1 cellular context compared by ENCODE assay signal in the genomic region with DNA sequence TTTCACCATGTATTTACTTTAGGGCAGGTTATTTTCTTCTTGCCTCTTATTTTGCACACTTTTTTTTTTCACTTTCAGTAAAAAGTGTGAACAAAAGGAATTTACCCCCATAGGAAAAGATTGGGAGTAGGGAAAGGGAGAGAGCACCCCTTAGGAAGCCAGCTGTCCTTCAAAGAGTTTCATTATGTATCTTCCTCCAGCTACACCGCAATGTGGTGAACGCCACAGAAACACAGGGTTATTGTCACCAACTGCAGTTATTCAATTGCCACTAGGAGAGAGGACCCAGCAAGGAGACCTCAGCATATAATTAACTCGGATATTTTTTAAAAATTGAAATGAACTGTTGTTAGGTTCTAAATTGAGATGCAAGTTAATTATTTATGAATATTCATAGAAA.
TF ChIP-seq lines count a peak whose summit lies in the region.

No MANE protein-coding gene starts in this region.

TF ChIP-seq in GM12878, 131 proteins besides CTCF, POLR2A, EP300 and RAD21 (continued from another document):
- TF ChIP-seq, protein P1, sequence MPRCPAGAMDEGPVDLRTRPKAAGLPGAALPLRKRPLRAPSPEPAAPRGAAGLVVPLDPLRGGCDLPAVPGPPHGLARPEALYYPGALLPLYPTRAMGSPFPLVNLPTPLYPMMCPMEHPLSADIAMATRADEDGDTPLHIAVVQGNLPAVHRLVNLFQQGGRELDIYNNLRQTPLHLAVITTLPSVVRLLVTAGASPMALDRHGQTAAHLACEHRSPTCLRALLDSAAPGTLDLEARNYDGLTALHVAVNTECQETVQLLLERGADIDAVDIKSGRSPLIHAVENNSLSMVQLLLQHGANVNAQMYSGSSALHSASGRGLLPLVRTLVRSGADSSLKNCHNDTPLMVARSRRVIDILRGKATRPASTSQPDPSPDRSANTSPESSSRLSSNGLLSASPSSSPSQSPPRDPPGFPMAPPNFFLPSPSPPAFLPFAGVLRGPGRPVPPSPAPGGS (IDR thresholded peaks at IDR 0.05; ENCODE audit: borderline replicate concordance, insufficient read depth, low read depth, low read length, poor library complexity, severe bottlenecking): no peak
- TF ChIP-seq RAD51 (IDR thresholded peaks at IDR 0.05) (no peak), CEBPB (IDR thresholded peaks at IDR 0.05; ENCODE audit: borderline replicate concordance in 1 of 2, low read depth in 2 of 2, low read length in 2 of 2) (no peak), SMARCA5 (IDR thresholded peaks at IDR 0.05) (no peak), JUNB (IDR thresholded peaks at IDR 0.05) (peak; percentile 52), MYC (IDR thresholded peaks at IDR 0.05; ENCODE audit: insufficient read depth, insufficient read length, insufficient replicate concordance, low read length, severe bottlenecking) (no peak), YY1 (IDR thresholded peaks at IDR 0.05; ENCODE audit: low read depth, low read length) (no peak), EED (IDR thresholded peaks at IDR 0.05; ENCODE audit: low read depth) (peak; percentile 90), PAX8 (IDR thresholded peaks at IDR 0.05) (no peak), KDM1A (IDR thresholded peaks at IDR 0.05; ENCODE audit: borderline replicate concordance) (no peak), ESRRA (IDR thresholded peaks at IDR 0.05; ENCODE audit: low read length) (no peak), SIN3A (IDR thresholded peaks at IDR 0.05; ENCODE audit: low read depth, low read length) (no peak), SUZ12 (IDR thresholded peaks at IDR 0.05; ENCODE audit: unreplicated experiment) (no peak), PAX5 (IDR thresholded peaks at IDR 0.05; ENCODE audit: borderline replicate concordance, low read depth, low read length) (no peak), DPF2 (IDR thresholded peaks at IDR 0.05) (peak; percentile 67), TCF3 (IDR thresholded peaks at IDR 0.05; ENCODE audit: borderline replicate concordance, insufficient read depth, low read depth, low read length) (no peak), SPI1 (IDR thresholded peaks at IDR 0.05; ENCODE audit: borderline replicate concordance, insufficient read depth, low read depth, low read length) (no peak), FOS (IDR thresholded peaks at IDR 0.05; ENCODE audit: borderline replicate concordance, extremely low read depth, insufficient read length) (no peak), CHD2 (IDR thresholded peaks at IDR 0.05; ENCODE audit: borderline replicate concordance, low read depth, low read length) (no peak), CBFB (IDR thresholded peaks at IDR 0.05; ENCODE audit: low read depth) (0 out of 2 replicates have a peak, but pooled peaks have one; percentile 21)
- TF ChIP-seq, protein P2, sequence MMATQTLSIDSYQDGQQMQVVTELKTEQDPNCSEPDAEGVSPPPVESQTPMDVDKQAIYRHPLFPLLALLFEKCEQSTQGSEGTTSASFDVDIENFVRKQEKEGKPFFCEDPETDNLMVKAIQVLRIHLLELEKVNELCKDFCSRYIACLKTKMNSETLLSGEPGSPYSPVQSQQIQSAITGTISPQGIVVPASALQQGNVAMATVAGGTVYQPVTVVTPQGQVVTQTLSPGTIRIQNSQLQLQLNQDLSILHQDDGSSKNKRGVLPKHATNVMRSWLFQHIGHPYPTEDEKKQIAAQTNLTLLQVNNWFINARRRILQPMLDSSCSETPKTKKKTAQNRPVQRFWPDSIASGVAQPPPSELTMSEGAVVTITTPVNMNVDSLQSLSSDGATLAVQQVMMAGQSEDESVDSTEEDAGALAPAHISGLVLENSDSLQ (IDR thresholded peaks at IDR 0.05): peak; percentile 71
- TF ChIP-seq, protein P3, sequence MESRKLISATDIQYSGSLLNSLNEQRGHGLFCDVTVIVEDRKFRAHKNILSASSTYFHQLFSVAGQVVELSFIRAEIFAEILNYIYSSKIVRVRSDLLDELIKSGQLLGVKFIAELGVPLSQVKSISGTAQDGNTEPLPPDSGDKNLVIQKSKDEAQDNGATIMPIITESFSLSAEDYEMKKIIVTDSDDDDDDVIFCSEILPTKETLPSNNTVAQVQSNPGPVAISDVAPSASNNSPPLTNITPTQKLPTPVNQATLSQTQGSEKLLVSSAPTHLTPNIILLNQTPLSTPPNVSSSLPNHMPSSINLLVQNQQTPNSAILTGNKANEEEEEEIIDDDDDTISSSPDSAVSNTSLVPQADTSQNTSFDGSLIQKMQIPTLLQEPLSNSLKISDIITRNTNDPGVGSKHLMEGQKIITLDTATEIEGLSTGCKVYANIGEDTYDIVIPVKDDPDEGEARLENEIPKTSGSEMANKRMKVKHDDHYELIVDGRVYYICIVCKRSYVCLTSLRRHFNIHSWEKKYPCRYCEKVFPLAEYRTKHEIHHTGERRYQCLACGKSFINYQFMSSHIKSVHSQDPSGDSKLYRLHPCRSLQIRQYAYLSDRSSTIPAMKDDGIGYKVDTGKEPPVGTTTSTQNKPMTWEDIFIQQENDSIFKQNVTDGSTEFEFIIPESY (IDR thresholded peaks at IDR 0.05): no peak
- TF ChIP-seq, protein P4, sequence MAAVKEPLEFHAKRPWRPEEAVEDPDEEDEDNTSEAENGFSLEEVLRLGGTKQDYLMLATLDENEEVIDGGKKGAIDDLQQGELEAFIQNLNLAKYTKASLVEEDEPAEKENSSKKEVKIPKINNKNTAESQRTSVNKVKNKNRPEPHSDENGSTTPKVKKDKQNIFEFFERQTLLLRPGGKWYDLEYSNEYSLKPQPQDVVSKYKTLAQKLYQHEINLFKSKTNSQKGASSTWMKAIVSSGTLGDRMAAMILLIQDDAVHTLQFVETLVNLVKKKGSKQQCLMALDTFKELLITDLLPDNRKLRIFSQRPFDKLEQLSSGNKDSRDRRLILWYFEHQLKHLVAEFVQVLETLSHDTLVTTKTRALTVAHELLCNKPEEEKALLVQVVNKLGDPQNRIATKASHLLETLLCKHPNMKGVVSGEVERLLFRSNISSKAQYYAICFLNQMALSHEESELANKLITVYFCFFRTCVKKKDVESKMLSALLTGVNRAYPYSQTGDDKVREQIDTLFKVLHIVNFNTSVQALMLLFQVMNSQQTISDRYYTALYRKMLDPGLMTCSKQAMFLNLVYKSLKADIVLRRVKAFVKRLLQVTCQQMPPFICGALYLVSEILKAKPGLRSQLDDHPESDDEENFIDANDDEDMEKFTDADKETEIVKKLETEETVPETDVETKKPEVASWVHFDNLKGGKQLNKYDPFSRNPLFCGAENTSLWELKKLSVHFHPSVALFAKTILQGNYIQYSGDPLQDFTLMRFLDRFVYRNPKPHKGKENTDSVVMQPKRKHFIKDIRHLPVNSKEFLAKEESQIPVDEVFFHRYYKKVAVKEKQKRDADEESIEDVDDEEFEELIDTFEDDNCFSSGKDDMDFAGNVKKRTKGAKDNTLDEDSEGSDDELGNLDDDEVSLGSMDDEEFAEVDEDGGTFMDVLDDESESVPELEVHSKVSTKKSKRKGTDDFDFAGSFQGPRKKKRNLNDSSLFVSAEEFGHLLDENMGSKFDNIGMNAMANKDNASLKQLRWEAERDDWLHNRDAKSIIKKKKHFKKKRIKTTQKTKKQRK (IDR thresholded peaks at IDR 0.05; ENCODE audit: low read depth, low read length): no peak
- TF ChIP-seq, protein P5, sequence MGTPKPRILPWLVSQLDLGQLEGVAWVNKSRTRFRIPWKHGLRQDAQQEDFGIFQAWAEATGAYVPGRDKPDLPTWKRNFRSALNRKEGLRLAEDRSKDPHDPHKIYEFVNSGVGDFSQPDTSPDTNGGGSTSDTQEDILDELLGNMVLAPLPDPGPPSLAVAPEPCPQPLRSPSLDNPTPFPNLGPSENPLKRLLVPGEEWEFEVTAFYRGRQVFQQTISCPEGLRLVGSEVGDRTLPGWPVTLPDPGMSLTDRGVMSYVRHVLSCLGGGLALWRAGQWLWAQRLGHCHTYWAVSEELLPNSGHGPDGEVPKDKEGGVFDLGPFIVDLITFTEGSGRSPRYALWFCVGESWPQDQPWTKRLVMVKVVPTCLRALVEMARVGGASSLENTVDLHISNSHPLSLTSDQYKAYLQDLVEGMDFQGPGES (IDR thresholded peaks at IDR 0.05): no peak
- TF ChIP-seq, protein P6, sequence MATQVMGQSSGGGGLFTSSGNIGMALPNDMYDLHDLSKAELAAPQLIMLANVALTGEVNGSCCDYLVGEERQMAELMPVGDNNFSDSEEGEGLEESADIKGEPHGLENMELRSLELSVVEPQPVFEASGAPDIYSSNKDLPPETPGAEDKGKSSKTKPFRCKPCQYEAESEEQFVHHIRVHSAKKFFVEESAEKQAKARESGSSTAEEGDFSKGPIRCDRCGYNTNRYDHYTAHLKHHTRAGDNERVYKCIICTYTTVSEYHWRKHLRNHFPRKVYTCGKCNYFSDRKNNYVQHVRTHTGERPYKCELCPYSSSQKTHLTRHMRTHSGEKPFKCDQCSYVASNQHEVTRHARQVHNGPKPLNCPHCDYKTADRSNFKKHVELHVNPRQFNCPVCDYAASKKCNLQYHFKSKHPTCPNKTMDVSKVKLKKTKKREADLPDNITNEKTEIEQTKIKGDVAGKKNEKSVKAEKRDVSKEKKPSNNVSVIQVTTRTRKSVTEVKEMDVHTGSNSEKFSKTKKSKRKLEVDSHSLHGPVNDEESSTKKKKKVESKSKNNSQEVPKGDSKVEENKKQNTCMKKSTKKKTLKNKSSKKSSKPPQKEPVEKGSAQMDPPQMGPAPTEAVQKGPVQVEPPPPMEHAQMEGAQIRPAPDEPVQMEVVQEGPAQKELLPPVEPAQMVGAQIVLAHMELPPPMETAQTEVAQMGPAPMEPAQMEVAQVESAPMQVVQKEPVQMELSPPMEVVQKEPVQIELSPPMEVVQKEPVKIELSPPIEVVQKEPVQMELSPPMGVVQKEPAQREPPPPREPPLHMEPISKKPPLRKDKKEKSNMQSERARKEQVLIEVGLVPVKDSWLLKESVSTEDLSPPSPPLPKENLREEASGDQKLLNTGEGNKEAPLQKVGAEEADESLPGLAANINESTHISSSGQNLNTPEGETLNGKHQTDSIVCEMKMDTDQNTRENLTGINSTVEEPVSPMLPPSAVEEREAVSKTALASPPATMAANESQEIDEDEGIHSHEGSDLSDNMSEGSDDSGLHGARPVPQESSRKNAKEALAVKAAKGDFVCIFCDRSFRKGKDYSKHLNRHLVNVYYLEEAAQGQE (IDR thresholded peaks at IDR 0.05; ENCODE audit: low read depth, low read length): no peak
- TF ChIP-seq, protein P7, sequence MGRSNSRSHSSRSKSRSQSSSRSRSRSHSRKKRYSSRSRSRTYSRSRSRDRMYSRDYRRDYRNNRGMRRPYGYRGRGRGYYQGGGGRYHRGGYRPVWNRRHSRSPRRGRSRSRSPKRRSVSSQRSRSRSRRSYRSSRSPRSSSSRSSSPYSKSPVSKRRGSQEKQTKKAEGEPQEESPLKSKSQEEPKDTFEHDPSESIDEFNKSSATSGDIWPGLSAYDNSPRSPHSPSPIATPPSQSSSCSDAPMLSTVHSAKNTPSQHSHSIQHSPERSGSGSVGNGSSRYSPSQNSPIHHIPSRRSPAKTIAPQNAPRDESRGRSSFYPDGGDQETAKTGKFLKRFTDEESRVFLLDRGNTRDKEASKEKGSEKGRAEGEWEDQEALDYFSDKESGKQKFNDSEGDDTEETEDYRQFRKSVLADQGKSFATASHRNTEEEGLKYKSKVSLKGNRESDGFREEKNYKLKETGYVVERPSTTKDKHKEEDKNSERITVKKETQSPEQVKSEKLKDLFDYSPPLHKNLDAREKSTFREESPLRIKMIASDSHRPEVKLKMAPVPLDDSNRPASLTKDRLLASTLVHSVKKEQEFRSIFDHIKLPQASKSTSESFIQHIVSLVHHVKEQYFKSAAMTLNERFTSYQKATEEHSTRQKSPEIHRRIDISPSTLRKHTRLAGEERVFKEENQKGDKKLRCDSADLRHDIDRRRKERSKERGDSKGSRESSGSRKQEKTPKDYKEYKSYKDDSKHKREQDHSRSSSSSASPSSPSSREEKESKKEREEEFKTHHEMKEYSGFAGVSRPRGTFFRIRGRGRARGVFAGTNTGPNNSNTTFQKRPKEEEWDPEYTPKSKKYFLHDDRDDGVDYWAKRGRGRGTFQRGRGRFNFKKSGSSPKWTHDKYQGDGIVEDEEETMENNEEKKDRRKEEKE (IDR thresholded peaks at IDR 0.05): no peak
